ENCODE assay signal across 1 cellular context in the genomic region with DNA sequence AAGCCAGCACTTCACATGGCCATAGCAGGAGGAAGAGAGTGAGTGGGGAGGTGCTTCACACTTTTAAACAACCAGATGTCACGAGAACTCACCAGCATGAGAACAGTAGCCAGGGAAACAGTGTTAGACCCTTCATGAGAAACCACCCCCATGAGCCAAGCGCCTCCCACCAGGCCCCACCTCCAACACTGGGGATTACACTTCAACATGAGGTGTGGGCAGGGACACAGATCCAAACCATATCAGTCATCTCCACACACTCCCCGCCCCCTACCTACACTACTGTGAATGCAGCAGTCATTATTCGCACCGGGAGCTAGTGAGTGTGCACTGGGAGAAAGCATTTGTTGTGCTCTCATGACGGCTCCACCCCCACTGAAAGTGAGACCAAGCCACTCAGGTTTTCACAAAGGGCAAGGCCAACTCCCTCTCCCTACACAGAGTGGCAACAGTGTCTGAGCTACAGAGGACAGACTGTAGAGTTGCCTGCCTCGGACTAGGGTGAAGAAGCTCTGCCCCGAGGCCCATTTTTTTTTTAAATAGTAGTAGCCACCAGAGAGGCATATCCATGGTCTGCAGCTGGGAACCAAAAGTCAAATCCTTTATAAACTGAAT.
TF ChIP-seq lines count a peak whose summit lies in the region.

No MANE protein-coding gene starts in this region.

TF ChIP-seq in K562, 482 proteins besides CTCF, POLR2A, EP300 and RAD21 (continued from another document):
- TF ChIP-seq, protein P1, sequence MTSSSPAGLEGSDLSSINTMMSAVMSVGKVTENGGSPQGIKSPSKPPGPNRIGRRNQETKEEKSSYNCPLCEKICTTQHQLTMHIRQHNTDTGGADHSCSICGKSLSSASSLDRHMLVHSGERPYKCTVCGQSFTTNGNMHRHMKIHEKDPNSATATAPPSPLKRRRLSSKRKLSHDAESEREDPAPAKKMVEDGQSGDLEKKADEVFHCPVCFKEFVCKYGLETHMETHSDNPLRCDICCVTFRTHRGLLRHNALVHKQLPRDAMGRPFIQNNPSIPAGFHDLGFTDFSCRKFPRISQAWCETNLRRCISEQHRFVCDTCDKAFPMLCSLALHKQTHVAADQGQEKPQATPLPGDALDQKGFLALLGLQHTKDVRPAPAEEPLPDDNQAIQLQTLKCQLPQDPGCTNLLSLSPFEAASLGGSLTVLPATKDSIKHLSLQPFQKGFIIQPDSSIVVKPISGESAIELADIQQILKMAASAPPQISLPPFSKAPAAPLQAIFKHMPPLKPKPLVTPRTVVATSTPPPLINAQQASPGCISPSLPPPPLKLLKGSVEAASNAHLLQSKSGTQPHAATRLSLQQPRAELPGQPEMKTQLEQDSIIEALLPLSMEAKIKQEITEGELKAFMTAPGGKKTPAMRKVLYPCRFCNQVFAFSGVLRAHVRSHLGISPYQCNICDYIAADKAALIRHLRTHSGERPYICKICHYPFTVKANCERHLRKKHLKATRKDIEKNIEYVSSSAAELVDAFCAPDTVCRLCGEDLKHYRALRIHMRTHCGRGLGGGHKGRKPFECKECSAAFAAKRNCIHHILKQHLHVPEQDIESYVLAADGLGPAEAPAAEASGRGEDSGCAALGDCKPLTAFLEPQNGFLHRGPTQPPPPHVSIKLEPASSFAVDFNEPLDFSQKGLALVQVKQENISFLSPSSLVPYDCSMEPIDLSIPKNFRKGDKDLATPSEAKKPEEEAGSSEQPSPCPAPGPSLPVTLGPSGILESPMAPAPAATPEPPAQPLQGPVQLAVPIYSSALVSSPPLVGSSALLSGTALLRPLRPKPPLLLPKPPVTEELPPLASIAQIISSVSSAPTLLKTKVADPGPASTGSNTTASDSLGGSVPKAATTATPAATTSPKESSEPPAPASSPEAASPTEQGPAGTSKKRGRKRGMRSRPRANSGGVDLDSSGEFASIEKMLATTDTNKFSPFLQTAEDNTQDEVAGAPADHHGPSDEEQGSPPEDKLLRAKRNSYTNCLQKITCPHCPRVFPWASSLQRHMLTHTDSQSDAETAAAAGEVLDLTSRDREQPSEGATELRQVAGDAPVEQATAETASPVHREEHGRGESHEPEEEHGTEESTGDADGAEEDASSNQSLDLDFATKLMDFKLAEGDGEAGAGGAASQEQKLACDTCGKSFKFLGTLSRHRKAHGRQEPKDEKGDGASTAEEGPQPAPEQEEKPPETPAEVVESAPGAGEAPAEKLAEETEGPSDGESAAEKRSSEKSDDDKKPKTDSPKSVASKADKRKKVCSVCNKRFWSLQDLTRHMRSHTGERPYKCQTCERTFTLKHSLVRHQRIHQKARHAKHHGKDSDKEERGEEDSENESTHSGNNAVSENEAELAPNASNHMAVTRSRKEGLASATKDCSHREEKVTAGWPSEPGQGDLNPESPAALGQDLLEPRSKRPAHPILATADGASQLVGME (CRISPR knock-in tag; IDR thresholded peaks at IDR 0.05) = no peak
- TF ChIP-seq, protein P2, sequence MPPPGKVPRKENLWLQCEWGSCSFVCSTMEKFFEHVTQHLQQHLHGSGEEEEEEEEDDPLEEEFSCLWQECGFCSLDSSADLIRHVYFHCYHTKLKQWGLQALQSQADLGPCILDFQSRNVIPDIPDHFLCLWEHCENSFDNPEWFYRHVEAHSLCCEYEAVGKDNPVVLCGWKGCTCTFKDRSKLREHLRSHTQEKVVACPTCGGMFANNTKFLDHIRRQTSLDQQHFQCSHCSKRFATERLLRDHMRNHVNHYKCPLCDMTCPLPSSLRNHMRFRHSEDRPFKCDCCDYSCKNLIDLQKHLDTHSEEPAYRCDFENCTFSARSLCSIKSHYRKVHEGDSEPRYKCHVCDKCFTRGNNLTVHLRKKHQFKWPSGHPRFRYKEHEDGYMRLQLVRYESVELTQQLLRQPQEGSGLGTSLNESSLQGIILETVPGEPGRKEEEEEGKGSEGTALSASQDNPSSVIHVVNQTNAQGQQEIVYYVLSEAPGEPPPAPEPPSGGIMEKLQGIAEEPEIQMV (tag; conservative IDR thresholded peaks at IDR 0.05; ENCODE audit: low read depth) = no peak
